Comparison of ENCODE assay signal across 8 cellular contexts in the genomic region with DNA sequence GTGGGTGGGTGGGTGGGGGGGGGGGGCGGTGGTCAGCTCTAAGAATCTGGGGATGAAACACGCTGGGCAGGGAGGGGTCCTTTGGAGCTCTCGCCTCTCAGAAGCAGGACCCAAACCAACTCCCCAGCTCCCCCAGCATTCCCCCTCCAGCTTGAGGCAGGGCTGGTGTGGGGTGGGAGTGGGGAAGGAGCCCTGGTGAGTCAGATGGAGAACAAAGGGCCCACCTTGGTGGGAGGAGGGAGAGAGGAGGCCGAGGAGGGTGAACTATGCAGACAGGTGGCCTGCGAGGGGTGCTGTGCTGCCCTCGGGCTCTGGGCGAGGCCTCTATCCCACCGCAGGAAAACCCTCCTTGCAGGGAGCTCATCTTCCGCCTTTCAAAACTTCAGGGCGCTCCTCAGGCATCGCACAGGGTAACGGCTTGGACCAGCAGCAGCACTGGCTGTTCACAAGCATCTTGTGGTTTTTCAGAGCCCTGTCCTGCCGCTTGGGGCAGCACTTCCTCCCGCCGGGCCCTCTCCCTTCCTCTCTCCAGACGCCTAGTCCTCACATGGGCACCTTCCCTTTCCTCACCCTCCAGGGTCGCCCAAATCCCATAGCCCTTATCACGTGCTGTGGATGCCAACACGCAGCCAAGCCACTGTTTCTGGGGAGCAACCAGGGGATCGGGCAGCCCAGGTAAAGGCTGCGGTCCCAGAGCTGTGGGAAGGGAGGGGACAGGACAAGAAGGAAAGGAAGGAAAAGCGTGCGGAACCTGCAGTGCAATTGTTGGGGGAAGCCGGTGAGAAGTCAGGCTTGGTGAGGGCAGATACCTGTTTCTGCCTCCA. TPM values are rescaled to one million over a fixed set of nuclear protein-coding genes. Genes with fewer than 3 reads are reported as not detected.
A peak's percentile ranks its signal among the peaks of the same experiment; 100 is the strongest.
DNase-seq lines count a peak whose midpoint lies in the region; ATAC-seq and TF ChIP-seq lines count a peak whose summit lies in the region.

No MANE protein-coding gene starts in this region.

- H3K79me2 ChIP-seq in DOHH2 (ENCODE audit: control insufficient read depth, low read length) (no peaks in the 10 kb centered on the region), GM23248 (ENCODE audit: insufficient read depth) (no peaks in the 10 kb centered on the region)

- intact Hi-C loops in left ventricle myocardium inferior (cut with micrococcal nuclease) (no loop called here), psoas muscle (cut with DNase I) (no loop called here)

- H3K4me3 ChIP-seq in DOHH2 (ENCODE audit: low read length): peak overlapping the region; percentile 75
- H3K4me3 ChIP-seq in GM23248: peak overlapping the region; percentile 80
- peak overlapping the region; percentile 76 for H3K4me3 ChIP-seq in left ventricle myocardium inferior
- H3K4me3 ChIP-seq in psoas muscle: peak overlapping the region; percentile 89

- H3K36me3 ChIP-seq in DOHH2 (ENCODE audit: control insufficient read depth, low read length): no peaks in the 10 kb centered on the region
- no peaks in the 10 kb centered on the region for H3K36me3 ChIP-seq in GM23248 (ENCODE audit: low read depth)
- H3K36me3 ChIP-seq in left ventricle myocardium inferior: no peaks in the 10 kb centered on the region
- no peaks in the 10 kb centered on the region for H3K36me3 ChIP-seq in psoas muscle (ENCODE audit: insufficient read depth in 1 of 2, low read depth in 1 of 2)

- peak; percentile 85 for DNase-seq in GM23248
- DNase-seq in LoVo (ENCODE audit: low spot score): peak; percentile 68
- DNase-seq in amniotic stem cell (lab: John Stamatoyannopoulos, UW): peak; percentile 25
- peak; percentile 71 for DNase-seq in left ventricle myocardium inferior
- peak; percentile 75 to 80 for DNase-seq in psoas muscle
- no peak for DNase-seq in T1000 (lab: John Stamatoyannopoulos, UW)

- H3K9me2 ChIP-seq in DOHH2 (replicated peaks; ENCODE audit: control insufficient read depth, low read length): no peaks in the 10 kb centered on the region
- H3K9me2 ChIP-seq in GM23248 (ENCODE audit: insufficient read depth): no peaks in the 10 kb centered on the region

- peak; percentile 78 for TF ChIP-seq CTCF in DOHH2 (IDR thresholded peaks at IDR 0.05; ENCODE audit: low read depth, low read length, poor library complexity, severe bottlenecking)
- peak; percentile 86 for TF ChIP-seq CTCF in left ventricle myocardium inferior (IDR thresholded peaks at IDR 0.05; ENCODE audit: borderline replicate concordance)
- peak; percentile 78 for TF ChIP-seq CTCF in psoas muscle (IDR thresholded peaks at IDR 0.05)

- in situ Hi-C loops in GM23248 (cut with MboI): no loop called here

- H3K9ac ChIP-seq in GM23248: no peak overlapping the region

- peak; percentile 93 for ATAC-seq in SK-N-SH treated with all-trans-retinoic acid at 6 μM for 48 hours
- ATAC-seq in psoas muscle: peak; percentile 64 to 79 (median 73)

- H4K20me1 ChIP-seq in DOHH2 (ENCODE audit: control insufficient read depth, insufficient read depth, low read depth, low read length) (no peaks in the 10 kb centered on the region), GM23248 (ENCODE audit: insufficient read depth) (no peaks in the 10 kb centered on the region)

- H3K4me2 ChIP-seq in DOHH2 (ENCODE audit: low read length): peak overlapping the region; percentile 90
- H3K4me2 ChIP-seq in GM23248 (ENCODE audit: unreplicated experiment): peak overlapping the region; percentile 76

- H3K9me3 ChIP-seq in DOHH2 (ENCODE audit: control insufficient read depth, insufficient read depth, low read length): no peaks in the 10 kb centered on the region
- no peaks in the 10 kb centered on the region for H3K9me3 ChIP-seq in GM23248 (ENCODE audit: low read depth)
- H3K9me3 ChIP-seq in left ventricle myocardium inferior (replicated peaks): no peaks in the 10 kb centered on the region
- no peaks in the 10 kb centered on the region for H3K9me3 ChIP-seq in psoas muscle

- WGBS in GM23248 (ENCODE audit: low coverage in 1 of 2, low lambda C conversion rate in 2 of 2, missing lambda C conversion rate in 2 of 2), 2 experiments: 17 to 24% methylated on average over 22 to 23 of the region's 24 CpGs
- WGBS in psoas muscle, 3 donors: 27 to 36% (median 34%) methylated on average over 22 to 24 of the region's 24 CpGs

- peaks cover 15% of the 10 kb centered on the region for H3K4me1 ChIP-seq in DOHH2 (ENCODE audit: control insufficient read depth, low read length)
- peaks cover 9% of the 10 kb centered on the region; the same call in 1 of the 2 replicates for H3K4me1 ChIP-seq in GM23248 (ENCODE audit: insufficient read depth)
- H3K4me1 ChIP-seq in left ventricle myocardium inferior: peaks cover 24% of the 10 kb centered on the region
- H3K4me1 ChIP-seq in psoas muscle: peaks cover 20% of the 10 kb centered on the region

- no peaks in the 10 kb centered on the region for H3F3A ChIP-seq in DOHH2 (ENCODE audit: control insufficient read depth, insufficient read depth)
- H3F3A ChIP-seq in GM23248 (ENCODE audit: insufficient read depth): no peaks in the 10 kb centered on the region

- H3K27ac ChIP-seq in DOHH2 (ENCODE audit: low read depth, low read length): no peak overlapping the region
- no peak overlapping the region for H3K27ac ChIP-seq in GM23248
- peak overlapping the region; percentile 86 for H3K27ac ChIP-seq in left ventricle myocardium inferior (replicated peaks)
- H3K27ac ChIP-seq in psoas muscle: peak overlapping the region; percentile 91

- H2AFZ ChIP-seq in GM23248: peak overlapping the region; percentile 92

- H3K27me3 ChIP-seq in DOHH2 (ENCODE audit: control insufficient read depth, low read length): peaks cover 8% of the 10 kb centered on the region
- no peaks in the 10 kb centered on the region; the same call in 1 of the 2 replicates for H3K27me3 ChIP-seq in GM23248 (replicated peaks; ENCODE audit: insufficient read depth)
- no peaks in the 10 kb centered on the region for H3K27me3 ChIP-seq in left ventricle myocardium inferior (ENCODE audit: low read depth)
- no peaks in the 10 kb centered on the region for H3K27me3 ChIP-seq in psoas muscle (ENCODE audit: insufficient read depth in 3 of 3, low read length in 2 of 3)

TF ChIP-seq in SK-N-SH treated with all-trans-retinoic acid at 6 μM for 48 hours, 23 proteins besides CTCF, POLR2A, EP300 and RAD21 (continues in another document):
- no peak for TF ChIP-seq CREB5 (CRISPR knock-in tag; IDR thresholded peaks at IDR 0.05; ENCODE audit: low read depth)
- TF ChIP-seq, protein P1, sequence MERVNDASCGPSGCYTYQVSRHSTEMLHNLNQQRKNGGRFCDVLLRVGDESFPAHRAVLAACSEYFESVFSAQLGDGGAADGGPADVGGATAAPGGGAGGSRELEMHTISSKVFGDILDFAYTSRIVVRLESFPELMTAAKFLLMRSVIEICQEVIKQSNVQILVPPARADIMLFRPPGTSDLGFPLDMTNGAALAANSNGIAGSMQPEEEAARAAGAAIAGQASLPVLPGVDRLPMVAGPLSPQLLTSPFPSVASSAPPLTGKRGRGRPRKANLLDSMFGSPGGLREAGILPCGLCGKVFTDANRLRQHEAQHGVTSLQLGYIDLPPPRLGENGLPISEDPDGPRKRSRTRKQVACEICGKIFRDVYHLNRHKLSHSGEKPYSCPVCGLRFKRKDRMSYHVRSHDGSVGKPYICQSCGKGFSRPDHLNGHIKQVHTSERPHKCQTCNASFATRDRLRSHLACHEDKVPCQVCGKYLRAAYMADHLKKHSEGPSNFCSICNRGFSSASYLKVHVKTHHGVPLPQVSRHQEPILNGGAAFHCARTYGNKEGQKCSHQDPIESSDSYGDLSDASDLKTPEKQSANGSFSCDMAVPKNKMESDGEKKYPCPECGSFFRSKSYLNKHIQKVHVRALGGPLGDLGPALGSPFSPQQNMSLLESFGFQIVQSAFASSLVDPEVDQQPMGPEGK (CRISPR knock-in tag; IDR thresholded peaks at IDR 0.05; ENCODE audit: borderline replicate concordance): no peak
- no peak for TF ChIP-seq ZFP30 (CRISPR knock-in tag; IDR thresholded peaks at IDR 0.05)

RNA-seq across cellular contexts. Expression of gene GRPEL1, which starts 34.0 kb away (rescaled TPM):
- 21.6 and 41.8 TPM in 2 replicates for total RNA-seq in GM23248 (2014; rRNA removed; shearing (Covaris generic))
- polyA plus RNA-seq in GM23248 (2016; fragmentation: Nextera tagmentation; extraction: Ambion mirVana) (82.1 and 85.5 TPM in 2 replicates), psoas muscle (100 to 1,000 TPM in 1 of 3 donors, 10 to 100 TPM in 2; 43.4 to 151 (median 58.3) TPM)
- total RNA-seq in left ventricle myocardium inferior (58.2 TPM), psoas muscle (10 to 100 TPM; 41.4 to 66.1 (median 57.8) TPM)

RNA-seq across cellular contexts. Expression of gene TADA2B, which starts 58.7 kb away (rescaled TPM):
- 14.8 and 15.7 TPM in 2 replicates for total RNA-seq in GM23248 (2014; rRNA removed; shearing (Covaris generic))
- polyA plus RNA-seq in GM23248 (2016; fragmentation: Nextera tagmentation; extraction: Ambion mirVana): 2.2 and 2.4 TPM in 2 replicates
- total RNA-seq in left ventricle myocardium inferior: 33.7 TPM
- total RNA-seq in psoas muscle: 10 to 100 TPM; 43.0 to 70.3 (median 54.7) TPM
- 10 to 100 TPM; 21.0 to 63.3 (median 26.4) TPM for polyA plus RNA-seq in psoas muscle

Comparison
In these comparisons a context has a peak if more than half of its experiments do, and no peak if none do; other contexts are left out.
1. H3K27ac ChIP-seq: peak in left ventricle myocardium inferior (single experiment) and psoas muscle (single experiment); none in DOHH2 (single experiment) and GM23248 (single experiment).
2. Peak in every context shown above with its lines, with median percentiles within 50 percentile points of each other: H3K4me3 ChIP-seq and CTCF ChIP-seq.